9 cellular contexts compared by ENCODE assay signal in genomic region chr2:110804915-110805314, GRCh38.
DNase-seq lines count a peak whose midpoint lies in the region; ATAC-seq lines count a peak whose summit lies in the region.
"Had no signal": no experiment of that assay in that cellular context is flagged by ENCODE, and none has a peak within 500 bp of the region (broad histone marks: within the 10 kb centered on the region; RNA-seq: fewer than 3 reads in every experiment).

No MANE protein-coding gene starts in this region.

- H3K4me3 Mint-ChIP-seq in T-helper 2 cell treated with Interferon-gamma antibody and Interleukin-4, amounts not matched to agents 5 μg/mL and 100 μg/mL, for 36 hours: no peak overlapping the region
- no peak overlapping the region for H3K4me3 Mint-ChIP-seq in central memory CD8-positive, alpha-beta T cell
- no peak overlapping the region for H3K4me3 Mint-ChIP-seq in stimulated activated naive CD8-positive, alpha-beta T cell treated with anti-CD3 and anti-CD28 coated beads, Interleukin-15, Interleukin-2, amounts not matched to agents 100 ng/mL and 50 ng/mL, for 24 hours

- ATAC-seq in central memory CD8-positive, alpha-beta T cell (replicated peaks; ENCODE audit: extremely low read depth, poor library complexity, severe bottlenecking): peak; percentile 89
- no peak for ATAC-seq in left cardiac atrium
- ATAC-seq: left ventricle myocardium superior had no signal

- H3K36me3 Mint-ChIP-seq in T-helper 2 cell treated with Interferon-gamma antibody and Interleukin-4, amounts not matched to agents 5 μg/mL and 100 μg/mL, for 36 hours (ENCODE audit: low read depth): no peaks in the 10 kb centered on the region
- H3K36me3 Mint-ChIP-seq in central memory CD8-positive, alpha-beta T cell (ENCODE audit: insufficient read depth): peaks cover 2% of the 10 kb centered on the region
- H3K36me3 Mint-ChIP-seq in stimulated activated naive CD8-positive, alpha-beta T cell treated with anti-CD3 and anti-CD28 coated beads, Interleukin-15, Interleukin-2, amounts not matched to agents 100 ng/mL and 50 ng/mL, for 24 hours (ENCODE audit: low read depth): no peaks in the 10 kb centered on the region

- peaks cover 7% of the 10 kb centered on the region for H3K9me3 Mint-ChIP-seq in T-helper 2 cell treated with Interferon-gamma antibody and Interleukin-4, amounts not matched to agents 5 μg/mL and 100 μg/mL, for 36 hours
- H3K9me3 Mint-ChIP-seq in central memory CD8-positive, alpha-beta T cell: no peaks in the 10 kb centered on the region
- H3K9me3 Mint-ChIP-seq in stimulated activated naive CD8-positive, alpha-beta T cell treated with anti-CD3 and anti-CD28 coated beads, Interleukin-15, Interleukin-2, amounts not matched to agents 100 ng/mL and 50 ng/mL, for 24 hours: peaks cover 8% of the 10 kb centered on the region

- DNase-seq in activated gamma-delta T cell treated with Interleukin-2 at 50 U/mL for 16 hours: peak; percentile 48
- no peak for DNase-seq in activated gamma-delta T cell (lab: John Stamatoyannopoulos, UW)
- peak; percentile 80 for DNase-seq in T-helper 2 cell treated with Interferon-gamma antibody and Interleukin-4, amounts not matched to agents 5 μg/mL and 100 μg/mL, for 36 hours (ENCODE audit: low spot score)
- no peak for DNase-seq in central memory CD8-positive, alpha-beta T cell (ENCODE audit: low spot score in 2 of 2)
- no peak for DNase-seq in HK-2 (ENCODE audit: unreplicated experiment)
- no peak for DNase-seq in left cardiac atrium
- DNase-seq in NCI-H2227 (lab: John Stamatoyannopoulos, UW; ENCODE audit: unreplicated experiment): no peak
- DNase-seq: left ventricle myocardium superior had no signal

- H3K27me3 Mint-ChIP-seq in T-helper 2 cell treated with Interferon-gamma antibody and Interleukin-4, amounts not matched to agents 5 μg/mL and 100 μg/mL, for 36 hours (ENCODE audit: low read depth): peaks cover 38% of the 10 kb centered on the region
- H3K27me3 Mint-ChIP-seq in central memory CD8-positive, alpha-beta T cell: peaks cover 73% of the 10 kb centered on the region
- H3K27me3 Mint-ChIP-seq in stimulated activated naive CD8-positive, alpha-beta T cell treated with anti-CD3 and anti-CD28 coated beads, Interleukin-15, Interleukin-2, amounts not matched to agents 100 ng/mL and 50 ng/mL, for 24 hours: peaks cover 74% of the 10 kb centered on the region

- intact Hi-C loops in left cardiac atrium (cut with DNase I): no loop called here

- H3K4me1 Mint-ChIP-seq in T-helper 2 cell treated with Interferon-gamma antibody and Interleukin-4, amounts not matched to agents 5 μg/mL and 100 μg/mL, for 36 hours (ENCODE audit: low read depth): peaks cover 4% of the 10 kb centered on the region
- peaks cover 6% of the 10 kb centered on the region for H3K4me1 Mint-ChIP-seq in central memory CD8-positive, alpha-beta T cell
- peaks cover 31% of the 10 kb centered on the region for H3K4me1 Mint-ChIP-seq in stimulated activated naive CD8-positive, alpha-beta T cell treated with anti-CD3 and anti-CD28 coated beads, Interleukin-15, Interleukin-2, amounts not matched to agents 100 ng/mL and 50 ng/mL, for 24 hours (ENCODE audit: low read depth)

- H3K27ac Mint-ChIP-seq in T-helper 2 cell treated with Interferon-gamma antibody and Interleukin-4, amounts not matched to agents 5 μg/mL and 100 μg/mL, for 36 hours: no peak overlapping the region
- no peak overlapping the region for H3K27ac Mint-ChIP-seq in central memory CD8-positive, alpha-beta T cell (ENCODE audit: low read depth)
- peak overlapping the region; percentile 54 for H3K27ac Mint-ChIP-seq in stimulated activated naive CD8-positive, alpha-beta T cell treated with anti-CD3 and anti-CD28 coated beads, Interleukin-15, Interleukin-2, amounts not matched to agents 100 ng/mL and 50 ng/mL, for 24 hours

Comparison
In these comparisons a context has a peak if more than half of its experiments do, and no peak if none do; other contexts are left out.
1. DNase-seq: peak in activated gamma-delta T cell treated with Interleukin-2 at 50 U/mL for 16 hours (single experiment) and T-helper 2 cell treated with Interferon-gamma antibody and Interleukin-4, amounts not matched to agents 5 μg/mL and 100 μg/mL, for 36 hours (single experiment); none in activated gamma-delta T cell (single experiment), central memory CD8-positive, alpha-beta T cell (0 of 2), HK-2 (single experiment), left cardiac atrium (single experiment) and NCI-H2227 (single experiment).